15 cellular contexts compared by ENCODE assay signal in the genomic region with DNA sequence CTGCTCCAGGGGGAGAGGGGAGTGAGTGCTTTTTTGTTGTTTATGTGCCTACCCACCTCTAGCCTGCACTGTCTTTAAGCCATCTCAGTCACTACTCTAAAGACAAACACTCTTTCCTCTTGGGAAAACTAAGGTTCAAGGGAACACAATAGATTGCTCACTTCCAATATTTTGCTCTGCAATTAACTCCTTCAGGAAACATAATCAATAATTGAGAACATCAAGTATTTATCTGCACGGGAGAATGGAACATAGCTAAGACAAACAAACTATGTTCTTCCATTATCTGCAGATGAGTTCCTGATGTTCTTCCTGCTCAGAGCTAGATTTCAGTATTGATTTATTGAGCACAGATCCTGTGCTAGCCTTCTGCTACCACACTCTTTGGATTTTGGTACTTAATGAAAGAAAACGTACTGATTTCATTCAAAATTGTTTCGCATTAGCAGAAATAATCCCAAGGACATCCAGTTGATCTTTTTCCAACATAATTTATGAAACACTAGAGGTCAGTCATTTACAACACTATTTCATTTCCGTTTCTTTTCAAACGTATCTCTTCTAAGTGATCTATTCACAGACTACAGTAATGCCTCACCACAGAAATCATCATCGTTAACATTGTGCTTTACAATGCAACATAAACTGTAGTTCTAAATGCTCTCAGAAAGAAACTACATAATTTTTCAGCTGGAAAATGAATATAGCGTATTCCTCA. TPM values are rescaled to one million over a fixed set of nuclear protein-coding genes. Genes with fewer than 3 reads are reported as not detected.
DNase-seq lines count a peak whose midpoint lies in the region; ATAC-seq and TF ChIP-seq lines count a peak whose summit lies in the region.
"Had no signal": no experiment of that assay in that cellular context is flagged by ENCODE, and none has a peak within 500 bp of the region (broad histone marks: within the 10 kb centered on the region; RNA-seq: fewer than 3 reads in every experiment).

No MANE protein-coding gene starts in this region.

- no peaks in the 10 kb centered on the region for H3K9me3 Mint-ChIP-seq in glutamatergic neuron (ENCODE audit: unreplicated experiment)
- H3K9me3 Mint-ChIP-seq in type B pancreatic cell: no peaks in the 10 kb centered on the region
- no peaks in the 10 kb centered on the region for H3K9me3 Mint-ChIP-seq in naive thymus-derived CD8-positive, alpha-beta T cell
- H3K9me3 Mint-ChIP-seq: neural crest cell had no signal

- TF ChIP-seq CTCF in glutamatergic neuron (IDR thresholded peaks at IDR 0.05; ENCODE audit: partially characterized antibody, unreplicated experiment): no peak
- no peak for TF ChIP-seq CTCF in type B pancreatic cell (conservative IDR thresholded peaks at IDR 0.05)

- in situ Hi-C loops in SK-MEL-5 (cut with HindIII; ENCODE audit: low pct_unique_long_range_greater_than_20kb, low sequenced_read_pairs): no loop called here

- DNase-seq in NCI-H1092 treated with DMSO at 0.1 percent for 48 hours (lab: John Stamatoyannopoulos, UW) (peak; percentile 56), NCI-H1092 (lab: John Stamatoyannopoulos, UW) (no peak), LHCN-M2 (ENCODE audit: low read depth) (peak; percentile 2), SK-MEL-5 (ENCODE audit: low read depth, low spot score) (peak; percentile 2), glutamatergic neuron (no peak), COLO829 (ENCODE audit: low spot score) (no peak), type B pancreatic cell (ENCODE audit: extremely low spot score, unreplicated experiment) (no peak)
- DNase-seq in naive thymus-derived CD8-positive, alpha-beta T cell: no peak
- DNase-seq: activated CD8-positive, alpha-beta memory T cell treated with anti-CD3 and anti-CD28 coated beads for 24 hours; COR-L47; Karpas-422; lower lobe of right lung; stimulated activated CD8-positive, alpha-beta memory T cell treated with anti-CD3 and anti-CD28 coated beads, Interleukin-4, amount 100 ng/mL, for 48 hours; testis had no signal

- H3K4me1 Mint-ChIP-seq in glutamatergic neuron (ENCODE audit: low read depth, unreplicated experiment): peaks cover 20% of the 10 kb centered on the region
- peaks cover 34% of the 10 kb centered on the region for H3K4me1 Mint-ChIP-seq in type B pancreatic cell (ENCODE audit: unreplicated experiment)
- no peaks in the 10 kb centered on the region for H3K4me1 Mint-ChIP-seq in naive thymus-derived CD8-positive, alpha-beta T cell

- H3K4me3 Mint-ChIP-seq in glutamatergic neuron (ENCODE audit: unreplicated experiment) (peak overlapping the region; percentile 43), type B pancreatic cell (no peak overlapping the region)
- no peak overlapping the region for H3K4me3 Mint-ChIP-seq in naive thymus-derived CD8-positive, alpha-beta T cell
- H3K4me3 Mint-ChIP-seq: neural crest cell had no signal

- POLR2A ChIA-PET in naive thymus-derived CD8-positive, alpha-beta T cell (lab: Charles Lee): no interaction called here

- H3K27ac Mint-ChIP-seq in glutamatergic neuron (ENCODE audit: unreplicated experiment) (peak overlapping the region; percentile 65), type B pancreatic cell (no peak overlapping the region)
- no peak overlapping the region for H3K27ac Mint-ChIP-seq in naive thymus-derived CD8-positive, alpha-beta T cell

- H3K36me3 Mint-ChIP-seq in glutamatergic neuron (ENCODE audit: unreplicated experiment): no peaks in the 10 kb centered on the region
- peaks cover under 1% of the 10 kb centered on the region for H3K36me3 Mint-ChIP-seq in type B pancreatic cell
- H3K36me3 Mint-ChIP-seq in naive thymus-derived CD8-positive, alpha-beta T cell: no peaks in the 10 kb centered on the region

- no peak for ATAC-seq in naive thymus-derived CD8-positive, alpha-beta T cell
- ATAC-seq: lower lobe of right lung had no signal

- H3K27me3 Mint-ChIP-seq in glutamatergic neuron (ENCODE audit: unreplicated experiment) (no peaks in the 10 kb centered on the region), type B pancreatic cell (no peaks in the 10 kb centered on the region)
- H3K27me3 Mint-ChIP-seq in naive thymus-derived CD8-positive, alpha-beta T cell: peaks cover 0 to 13% (median 1%) of the 10 kb centered on the region in 5 donors

RNA-seq across cellular contexts. Expression of gene NEBL, which starts 8.3 kb away (rescaled TPM):
- 0.11 and 0.13 TPM in 2 replicates for total RNA-seq in LHCN-M2 (2014; rRNA removed)
- polyA plus RNA-seq in LHCN-M2 (2012): 0.05 TPM
- under 0.01 TPM in 1 of 2 replicates, not detected in the other for total RNA-seq in SK-MEL-5 (2014; rRNA removed; shearing (Covaris generic))
- not detected in 2 replicates for polyA plus RNA-seq in SK-MEL-5 (2015; cell fraction: cytosol; rRNA removed)
- 2.7 TPM in 1 of 2 replicates, not detected in the other for polyA plus RNA-seq in SK-MEL-5 (2015; cell fraction: nucleus; rRNA removed)
- 0.74 TPM for total RNA-seq in glutamatergic neuron (ENCODE audit: unreplicated experiment)
- total RNA-seq in type B pancreatic cell (ENCODE audit: low replicate concordance): 24.5 and 55.3 TPM in 2 replicates
- total RNA-seq in naive thymus-derived CD8-positive, alpha-beta T cell: under 1 TPM in 1 of 2 experiments, not detected in 1; 0.26 TPM
- not detected for polyA plus RNA-seq in naive thymus-derived CD8-positive, alpha-beta T cell

Comparison
In these comparisons a context has a peak if more than half of its experiments do, and no peak if none do; other contexts are left out.
1. DNase-seq: peak in NCI-H1092 treated with DMSO at 0.1 percent for 48 hours (single experiment), LHCN-M2 (single experiment) and SK-MEL-5 (single experiment); none in NCI-H1092 (single experiment), glutamatergic neuron (single experiment), COLO829 (single experiment), type B pancreatic cell (single experiment) and naive thymus-derived CD8-positive, alpha-beta T cell (0 of 10).
2. RNA of gene NEBL, which starts 8.3 kb away (total RNA-seq): 24.5 to 55.3 TPM in type B pancreatic cell; 0.74 TPM in glutamatergic neuron (single experiment), 0.26 TPM in naive thymus-derived CD8-positive, alpha-beta T cell, 0.11 to 0.13 TPM in LHCN-M2 and under 0.01 TPM in SK-MEL-5; every median in the first group is over 10 times any median in the second.